7 cellular contexts compared by ENCODE assay signal in the genomic region with DNA sequence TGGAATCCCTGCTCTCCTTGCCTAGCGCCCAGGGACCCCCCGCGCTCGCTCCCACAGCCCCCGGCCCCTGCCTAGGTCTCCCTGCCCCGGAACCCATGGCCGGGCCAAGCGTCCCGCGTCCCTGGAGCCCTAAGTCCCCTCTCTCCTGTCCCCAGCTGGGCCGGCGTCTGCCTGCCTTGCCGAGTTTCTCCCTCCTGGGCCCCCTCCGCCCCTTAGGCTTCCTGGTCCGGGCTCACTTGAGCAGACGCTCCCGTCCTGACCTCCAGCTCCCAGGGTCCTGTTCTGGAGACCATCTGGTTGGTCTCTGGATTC. TPM values are rescaled to one million over a fixed set of nuclear protein-coding genes. Genes with fewer than 3 reads are reported as not detected.
A peak's percentile ranks its signal among the peaks of the same experiment; 100 is the strongest.
DNase-seq lines count a peak whose midpoint lies in the region; ATAC-seq, FAIRE-seq and TF ChIP-seq lines count a peak whose summit lies in the region.

No MANE protein-coding gene starts in this region.

- H3K4me2 ChIP-seq in OCI-LY7 (ENCODE audit: low read length): peak overlapping the region; percentile 92

- TF ChIP-seq CTCF in OCI-LY7 (conservative IDR thresholded peaks at IDR 0.05; ENCODE audit: low read length): no peak
- no peak for TF ChIP-seq CTCF in epithelial cell of esophagus (IDR thresholded peaks at IDR 0.05; ENCODE audit: insufficient read depth, low read depth, low read length, missing control alignments)
- no peak for TF ChIP-seq CTCF in pancreas (IDR thresholded peaks at IDR 0.05)

- no peaks in the 10 kb centered on the region for H3K9me2 ChIP-seq in OCI-LY7 (ENCODE audit: insufficient read depth, low read length)

- peaks cover 8% of the 10 kb centered on the region; the same call in 1 of the 2 replicates for H4K20me1 ChIP-seq in OCI-LY7 (ENCODE audit: insufficient read depth, low read length)

- WGBS in pancreas, 2 donors: 0 to 1% methylated on average over 14 to 17 of the region's 17 CpGs

- peak overlapping the region; percentile 24; the same call in 1 of the 2 replicates for H2AFZ ChIP-seq in OCI-LY7 (ENCODE audit: low read length)

- ATAC-seq in GM21515 (IDR thresholded peaks at IDR 0.05; ENCODE audit: unreplicated experiment) (peak; percentile 6), pancreas (no peak), GM19452 (IDR thresholded peaks at IDR 0.05; ENCODE audit: unreplicated experiment) (no peak)

- H3K4me3 ChIP-seq in OCI-LY7 (ENCODE audit: low read depth, low read length, poor library complexity, severe bottlenecking) (peak overlapping the region; percentile 97), epithelial cell of esophagus (ENCODE audit: low read length) (peak overlapping the region; percentile 85), pancreas (peak overlapping the region; percentile 84 to 100 (median 95))

- POLR2A ChIA-PET in OCI-LY7 (lab: Charles Lee): no interaction called here

- no peak for FAIRE-seq in pancreas (lab: Jason Lieb, UNC)

- no TSS peak for BruUV-seq in OCI-LY7 (replicated peaks; lab: Mats Ljungman, UMichigan)

- no peaks in the 10 kb centered on the region for H3K9me3 ChIP-seq in OCI-LY7 (ENCODE audit: low read length)
- H3K9me3 ChIP-seq in pancreas: no peaks in the 10 kb centered on the region

- no peaks in the 10 kb centered on the region for H3K27me3 ChIP-seq in pancreas

- H3K27ac ChIP-seq in OCI-LY7 (ENCODE audit: low read depth, low read length, poor library complexity, severe bottlenecking) (peak overlapping the region; percentile 72), pancreas (peak overlapping the region in 1 of 4 donors; percentile 22)

- H3K4me1 ChIP-seq in OCI-LY7 (ENCODE audit: insufficient read depth, low read length, poor library complexity, severe bottlenecking): peaks cover 23% of the 10 kb centered on the region
- H3K4me1 ChIP-seq in pancreas: peaks cover 0 to 11% (median 0%) of the 10 kb centered on the region in 3 donors

- peaks cover 14% of the 10 kb centered on the region; the same call in 1 of the 2 replicates for H3K36me3 ChIP-seq in OCI-LY7 (ENCODE audit: insufficient read depth, low read length)
- H3K36me3 ChIP-seq in pancreas: no peaks in the 10 kb centered on the region

- CTCF ChIA-PET in OCI-LY7 (lab: Charles Lee; ENCODE audit: unreplicated experiment): no interaction called here

- intact Hi-C loops in OCI-LY7 (cut with micrococcal nuclease; ENCODE audit: unreplicated experiment) (no loop called here), pancreas (cut with DNase I) (no loop called here)

- DNase-seq in OCI-LY7 (ENCODE audit: low spot score): no peak
- no peak for DNase-seq in epithelial cell of esophagus (ENCODE audit: low read depth)
- peak in 3 of 6 donors; percentile 60 to 85 (median 70) for DNase-seq in pancreas
- DNase-seq in AG20443 (ENCODE audit: low spot score): no peak
- no peak for DNase-seq in NCI-H1436 treated with DMSO at 0.1 percent for 48 hours (lab: John Stamatoyannopoulos, UW)

- peaks cover 48% of the 10 kb centered on the region for H3K79me2 ChIP-seq in OCI-LY7 (ENCODE audit: insufficient read depth, low read depth, low read length)

RNA-seq across cellular contexts. Expression of a gene that starts 0.6 kb away (rescaled TPM):
- 33.2 and 49.2 TPM in 2 replicates for total RNA-seq in OCI-LY7 (2014; rRNA removed; shearing (Covaris generic))
- total RNA-seq in OCI-LY7 (2022) (52.7 and 61.9 TPM in 2 replicates), pancreas (10 to 100 TPM; 34.0 to 68.1 (median 42.3) TPM)
- 10 to 100 TPM; 63.1 to 66.8 TPM for polyA plus RNA-seq in pancreas

RNA-seq across cellular contexts. Expression of a gene that starts 7.8 kb away (rescaled TPM):
- 25.9 and 34.1 TPM in 2 replicates for total RNA-seq in OCI-LY7 (2014; rRNA removed; shearing (Covaris generic))
- total RNA-seq in OCI-LY7 (2022) (25.8 and 26.5 TPM in 2 replicates), pancreas (1 to 10 TPM in 1 of 6 donors, under 1 TPM in 3, not detected in 2; 0.67 to 1.1 (median 0.90) TPM)
- polyA plus RNA-seq in pancreas: 1 to 10 TPM in 1 of 2 donors, under 1 TPM in 1; 0.23 to 1.1 TPM

RNA-seq across cellular contexts. Expression of a gene that starts 38.1 kb away (rescaled TPM):
- total RNA-seq in OCI-LY7 (2014; rRNA removed; shearing (Covaris generic)): 0.13 TPM in 1 of 2 replicates, not detected in the other
- total RNA-seq in OCI-LY7 (2022) (not detected in 2 replicates), pancreas (1 to 10 TPM in 2 of 6 donors, under 1 TPM in 4; 0.47 to 1.6 (median 0.65) TPM)
- polyA plus RNA-seq in pancreas: 1 to 10 TPM in 1 of 2 donors, under 1 TPM in 1; 0.30 to 1.2 TPM

RNA-seq across cellular contexts. Expression of a gene that starts 50.5 kb away (rescaled TPM):
- not detected in 2 replicates for total RNA-seq in OCI-LY7 (2014; rRNA removed; shearing (Covaris generic))
- total RNA-seq in OCI-LY7 (2022) (not detected in 2 replicates), pancreas (1 to 10 TPM in 3 of 6 donors, under 1 TPM in 3; 0.19 to 3.0 (median 0.83) TPM)
- 1 to 10 TPM; 1.3 to 2.4 TPM for polyA plus RNA-seq in pancreas

Comparison
In these comparisons a context has a peak if more than half of its experiments do, and no peak if none do; other contexts are left out.
1. RNA of a gene that starts 7.8 kb away (total RNA-seq): 25.8 to 34.1 TPM in OCI-LY7; 0.67 to 1.1 TPM in pancreas; every median in the first group is over 10 times any median in the second.
2. Peak in every context shown above with its lines, with median percentiles within 50 percentile points of each other: H3K4me3 ChIP-seq.